In the genomic region with DNA sequence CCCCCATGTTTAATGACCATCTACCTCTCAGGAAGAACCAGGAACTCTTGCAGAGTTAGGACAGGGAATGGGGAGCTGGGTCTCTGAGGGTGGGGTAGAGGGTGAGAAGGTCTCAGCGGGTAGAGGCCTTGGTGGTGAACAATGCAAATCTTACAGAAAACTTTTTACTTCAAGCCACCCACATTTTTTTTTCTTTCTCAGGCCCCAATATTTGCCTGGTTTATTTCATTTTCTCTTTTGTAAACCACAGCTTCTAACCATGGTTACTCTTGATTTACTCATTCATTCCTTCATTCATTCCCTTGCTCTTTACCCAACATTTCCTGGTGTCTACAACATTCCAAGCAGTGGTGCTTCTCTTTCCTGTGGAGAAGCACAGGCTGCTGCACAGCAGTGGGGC, we compare ENCODE assay signal across 19 cellular contexts.
DNase-seq lines count a peak whose midpoint lies in the region; ATAC-seq and TF ChIP-seq lines count a peak whose summit lies in the region.
"Had no signal": no experiment of that assay in that cellular context is flagged by ENCODE, and none has a peak within 500 bp of the region (broad histone marks: within the 10 kb centered on the region; RNA-seq: fewer than 3 reads in every experiment).

No MANE protein-coding gene starts in this region.

- no peaks in the 10 kb centered on the region for H3K36me3 Mint-ChIP-seq in nephron (ENCODE audit: low read depth)
- no peaks in the 10 kb centered on the region for H3K36me3 Mint-ChIP-seq in progenitor cell of endocrine pancreas (ENCODE audit: insufficient read depth)
- H3K36me3 Mint-ChIP-seq: naive B cell had no signal

- H3K4me1 Mint-ChIP-seq in nephron = peaks cover 55% of the 10 kb centered on the region
- peaks cover 12% of the 10 kb centered on the region for H3K4me1 Mint-ChIP-seq in progenitor cell of endocrine pancreas (ENCODE audit: low read depth)

- TF ChIP-seq CTCF in nephron (IDR thresholded peaks at IDR 0.05; ENCODE audit: unreplicated experiment in 3 of 3) (no peak), progenitor cell of endocrine pancreas (IDR thresholded peaks at IDR 0.05; ENCODE audit: unreplicated experiment) (no peak)

- peak overlapping the region in 2 of 3 experiments; percentile 59 to 85 for H3K27ac Mint-ChIP-seq in nephron
- no peak overlapping the region for H3K27ac Mint-ChIP-seq in progenitor cell of endocrine pancreas
- H3K27ac Mint-ChIP-seq: T-helper 1 cell treated with Interleukin-12 subunit alpha and Interleukin-12 subunit beta and Interleukin-4 antibody, amounts not matched to agents 30 μg/mL and 1 μg/mL, for 36 hours had no signal

- H3K9me3 Mint-ChIP-seq in nephron = peaks cover 4% of the 10 kb centered on the region
- no peaks in the 10 kb centered on the region for H3K9me3 Mint-ChIP-seq in progenitor cell of endocrine pancreas (ENCODE audit: low read depth)

- no peak overlapping the region for H3K4me3 Mint-ChIP-seq in nephron
- H3K4me3 Mint-ChIP-seq in progenitor cell of endocrine pancreas (ENCODE audit: low read depth) = no peak overlapping the region
- H3K4me3 Mint-ChIP-seq: naive B cell; T-helper 1 cell treated with Interleukin-12 subunit alpha and Interleukin-12 subunit beta and Interleukin-4 antibody, amounts not matched to agents 30 μg/mL and 1 μg/mL, for 36 hours had no signal

- ATAC-seq in GM19324 (IDR thresholded peaks at IDR 0.05; ENCODE audit: low FRiP score, unreplicated experiment) (peak; percentile 84), GM21619 (IDR thresholded peaks at IDR 0.05; ENCODE audit: unreplicated experiment) (peak; percentile 64), HG02973 (IDR thresholded peaks at IDR 0.05; ENCODE audit: unreplicated experiment) (peak; percentile 56), HG03139 (IDR thresholded peaks at IDR 0.05; ENCODE audit: unreplicated experiment) (no peak)
- ATAC-seq: sciatic nerve had no signal

- H3K27me3 Mint-ChIP-seq in nephron (ENCODE audit: low read depth) (no peaks in the 10 kb centered on the region), progenitor cell of endocrine pancreas (peaks cover 8% of the 10 kb centered on the region)

- DNase-seq in progenitor cell of endocrine pancreas (ENCODE audit: low spot score, unreplicated experiment) (no peak), midbrain (lab: John Stamatoyannopoulos, UW) (no peak)
- DNase-seq: activated CD4-positive, alpha-beta T cell treated with anti-CD3 and anti-CD28 coated beads, Interleukin-2, amount 50 U/mL, for 4 hours; activated gamma-delta T cell; amygdala; foreskin fibroblast; KBM-7; naive B cell; NCI-H1694 treated with DMSO at 0.1 percent for 48 hours; SJCRH30; stimulated activated naive CD4-positive, alpha-beta T cell; tibial artery had no signal
